Comparison of ENCODE assay signal across 24 cellular contexts in genomic region chr1:241715435-241715834, GRCh38.
"Had no signal": no experiment of that assay in that cellular context is flagged by ENCODE, and none has a peak within 500 bp of the region (broad histone marks: within the 10 kb centered on the region; RNA-seq: fewer than 3 reads in every experiment).

No MANE protein-coding gene starts in this region.

- ATAC-seq: activated T-cell treated with anti-CD3 and anti-CD28 coated beads, Interleukin-2, amount 50 U/mL, for 4 hours; gastroesophageal sphincter; heart left ventricle; left cardiac atrium; mucosa of descending colon; right cardiac atrium; upper lobe of right lung; WTC11 had no signal

- H3K9me3 ChIP-seq: gastroesophageal sphincter, mucosa of descending colon, thyroid gland, upper lobe of right lung had no signal

- H3K27me3 ChIP-seq: cardiac muscle cell, gastroesophageal sphincter, heart left ventricle, thyroid gland had no signal

- H3K4me1 Mint-ChIP-seq: WTC11 had no signal

- H3K4me3 ChIP-seq: cardiac muscle cell, gastroesophageal sphincter, heart left ventricle, mucosa of descending colon, thyroid gland, upper lobe of right lung had no signal

- H3K36me3 ChIP-seq: cardiac muscle cell, gastroesophageal sphincter, heart left ventricle, thyroid gland, upper lobe of right lung had no signal

- H3K27ac Mint-ChIP-seq: activated naive CD8-positive, alpha-beta T cell treated with anti-CD3 and anti-CD28 coated beads, Interleukin-2, amount 10 ng/mL, durations not matched to agents 7 days and 5 days; nephron progenitor cell; stimulated activated naive CD8-positive, alpha-beta T cell treated with anti-CD3 and anti-CD28 coated beads, Interleukin-15, Interleukin-2, amounts not matched to agents 100 ng/mL and 50 ng/mL, for 24 hours; WTC11 had no signal

- H3K27ac ChIP-seq: cardiac muscle cell, epithelial cell of prostate, gastroesophageal sphincter, heart left ventricle, parathyroid adenoma, thyroid gland, upper lobe of right lung had no signal

- H2AFZ ChIP-seq: parathyroid adenoma had no signal

- H3K4me3 Mint-ChIP-seq: activated naive CD8-positive, alpha-beta T cell treated with anti-CD3 and anti-CD28 coated beads, Interleukin-2, amount 10 ng/mL, durations not matched to agents 7 days and 5 days; activated T-cell treated with anti-CD3 and anti-CD28 coated beads, Interleukin-2, amount 50 U/mL, for 4 hours; nephron progenitor cell; stimulated activated naive CD8-positive, alpha-beta T cell treated with anti-CD3 and anti-CD28 coated beads, Interleukin-15, Interleukin-2, amounts not matched to agents 100 ng/mL and 50 ng/mL, for 24 hours; WTC11 had no signal

- H3K4me1 ChIP-seq: gastroesophageal sphincter, heart left ventricle, parathyroid adenoma, thyroid gland, upper lobe of right lung had no signal

- H3K9me3 Mint-ChIP-seq: activated naive CD8-positive, alpha-beta T cell treated with anti-CD3 and anti-CD28 coated beads, Interleukin-2, amount 10 ng/mL, durations not matched to agents 7 days and 5 days; activated T-cell treated with anti-CD3 and anti-CD28 coated beads, Interleukin-2, amount 50 U/mL, for 4 hours; stimulated activated naive CD8-positive, alpha-beta T cell treated with anti-CD3 and anti-CD28 coated beads, Interleukin-15, Interleukin-2, amounts not matched to agents 100 ng/mL and 50 ng/mL, for 24 hours; WTC11 had no signal

- H3K36me3 Mint-ChIP-seq: activated naive CD8-positive, alpha-beta T cell treated with anti-CD3 and anti-CD28 coated beads, Interleukin-2, amount 10 ng/mL, durations not matched to agents 7 days and 5 days; WTC11 had no signal

- H3K79me2 ChIP-seq: parathyroid adenoma had no signal

- H3K27me3 Mint-ChIP-seq: activated naive CD8-positive, alpha-beta T cell treated with anti-CD3 and anti-CD28 coated beads, Interleukin-2, amount 10 ng/mL, durations not matched to agents 7 days and 5 days had no signal

- DNase-seq: activated CD8-positive, alpha-beta memory T cell treated with anti-CD3 and anti-CD28 coated beads for 24 hours; activated CD8-positive, alpha-beta memory T cell treated with anti-CD3 and anti-CD28 coated beads, Interleukin-2, amount 50 U/mL, for 4 hours; activated naive CD4-positive, alpha-beta T cell treated with Interleukin-2 at 50 U/mL for 16 hours; activated naive CD8-positive, alpha-beta T cell treated with anti-CD3 and anti-CD28 coated beads, Interleukin-2, amount 10 ng/mL, durations not matched to agents 7 days and 5 days; activated T-cell treated with anti-CD3 and anti-CD28 coated beads, Interleukin-2, amount 50 U/mL, for 4 hours; cortex of kidney; heart left ventricle; islet precursor cell; left cardiac atrium; mesendoderm; mucosa of descending colon; nephron progenitor cell; right cardiac atrium; stimulated activated CD4-positive, alpha-beta T cell treated with anti-CD3 and anti-CD28 coated beads, Interleukin-12 subunit alpha, Interleukin-12 subunit beta, amount 100 ng/mL, for 4 hours; substantia nigra; T1000; thyroid gland; upper lobe of right lung had no signal

- H3K9ac ChIP-seq: parathyroid adenoma had no signal
